1 cellular context compared by ENCODE assay signal in genomic region chr22:21472984-21473383, GRCh38. TPM values are rescaled to one million over a fixed set of nuclear protein-coding genes. Genes with fewer than 3 reads are reported as not detected.
"Had no signal": no experiment of that assay in that cellular context is flagged by ENCODE, and none has a peak within 500 bp of the region (broad histone marks: within the 10 kb centered on the region; RNA-seq: fewer than 3 reads in every experiment).

No MANE protein-coding gene starts in this region.

RNA-seq across cellular contexts. Expression of gene TMEM191C, which starts 5.8 kb away (rescaled TPM):
- total RNA-seq: M059J had no signal
